Comparison of ENCODE assay signal across 8 cellular contexts in genomic region chr9:136885950-136886578, GRCh38. TPM values are rescaled to one million over a fixed set of nuclear protein-coding genes. Genes with fewer than 3 reads are reported as not detected.
DNase-seq lines count a peak whose midpoint lies in the region; ATAC-seq and TF ChIP-seq lines count a peak whose summit lies in the region.

Gene TRAF2 (plus strand): TSS chr9:136886516. CDS start chr9:136898741, 12,225 bp downstream.

- peak within 1 kb of the TSS; percentile 66 to 92 (median 86) for H3K27ac Mint-ChIP-seq in naive thymus-derived CD8-positive, alpha-beta T cell
- peak within 1 kb of the TSS; percentile 92 for H3K27ac Mint-ChIP-seq in stimulated activated naive B cell treated with anti-CD40 and anti-IgM and Interleukin-4, amounts not matched to agents 10 μg/mL and 1 μg/mL and 100 μg/mL, for 72 hours

- DNase-seq in EH (ENCODE audit: low read depth) (peak; percentile 97), GOT3 (lab: John Stamatoyannopoulos, UW) (peak; percentile 89), LNCaP clone FGC (ENCODE audit: low read depth) (peak; percentile 97), RPMI8226 (peak; percentile 100), fibroblast of mammary gland (ENCODE audit: low read depth) (peak; percentile 99)
- peak; percentile 90 to 96 for DNase-seq in activated T-helper 1 cell treated with anti-CD3 and anti-CD28 coated beads, Interleukin-2, amount 50 U/mL, for 16 hours (ENCODE audit: low read depth in 1 of 2, low spot score in 1 of 2)
- peak; percentile 92 to 98 (median 96) for DNase-seq in naive thymus-derived CD8-positive, alpha-beta T cell
- DNase-seq in stimulated activated naive B cell treated with anti-CD40 and anti-IgM and Interleukin-4, amounts not matched to agents 10 μg/mL and 1 μg/mL and 100 μg/mL, for 72 hours, result peak; percentile 99

- H3K36me3 Mint-ChIP-seq in naive thymus-derived CD8-positive, alpha-beta T cell, result peaks cover 0 to 6% (median 0%) of the 10 kb centered on the region in 3 donors
- peaks cover 10 to 23% of the 10 kb centered on the region in 2 donors for H3K36me3 Mint-ChIP-seq in stimulated activated naive B cell treated with anti-CD40 and anti-IgM and Interleukin-4, amounts not matched to agents 10 μg/mL and 1 μg/mL and 100 μg/mL, for 72 hours

- peaks cover 6 to 53% (median 36%) of the 10 kb centered on the region in 4 donors for H3K4me1 Mint-ChIP-seq in naive thymus-derived CD8-positive, alpha-beta T cell
- H3K4me1 Mint-ChIP-seq in stimulated activated naive B cell treated with anti-CD40 and anti-IgM and Interleukin-4, amounts not matched to agents 10 μg/mL and 1 μg/mL and 100 μg/mL, for 72 hours, result peaks cover 25 to 54% of the 10 kb centered on the region in 2 donors

- POLR2A ChIA-PET in naive thymus-derived CD8-positive, alpha-beta T cell (lab: Charles Lee), result interaction anchor here (0.6 to 2.8 kb wide), 16 partner anchors 10 to 298 kb away, joined by 3 to 14 read pairs (median 5); partner anchors contain the start of genes AJM1, CLIC3, FBXW5 and PAXX

- H3K9me3 Mint-ChIP-seq in naive thymus-derived CD8-positive, alpha-beta T cell, result no peaks in the 10 kb centered on the region
- no peaks in the 10 kb centered on the region for H3K9me3 Mint-ChIP-seq in stimulated activated naive B cell treated with anti-CD40 and anti-IgM and Interleukin-4, amounts not matched to agents 10 μg/mL and 1 μg/mL and 100 μg/mL, for 72 hours

- TF ChIP-seq CTCF in LNCaP clone FGC (IDR thresholded peaks at IDR 0.05; ENCODE audit: control insufficient read depth, extremely low read depth, insufficient read depth) (no peak), fibroblast of mammary gland (conservative IDR thresholded peaks at IDR 0.05; ENCODE audit: control insufficient read depth, insufficient read depth, low read depth, low read length) (no peak)

- no peaks in the 10 kb centered on the region for H3K27me3 Mint-ChIP-seq in naive thymus-derived CD8-positive, alpha-beta T cell
- H3K27me3 Mint-ChIP-seq in stimulated activated naive B cell treated with anti-CD40 and anti-IgM and Interleukin-4, amounts not matched to agents 10 μg/mL and 1 μg/mL and 100 μg/mL, for 72 hours, result no peaks in the 10 kb centered on the region

- peak within 1 kb of the TSS; percentile 75 to 92 (median 86) for H3K4me3 Mint-ChIP-seq in naive thymus-derived CD8-positive, alpha-beta T cell
- peak within 1 kb of the TSS; percentile 91 to 100 for H3K4me3 Mint-ChIP-seq in stimulated activated naive B cell treated with anti-CD40 and anti-IgM and Interleukin-4, amounts not matched to agents 10 μg/mL and 1 μg/mL and 100 μg/mL, for 72 hours

- H3K4me3 ChIP-seq in LNCaP clone FGC (ENCODE audit: low read depth, low read length) (peak within 1 kb of the TSS; percentile 80), fibroblast of mammary gland (ENCODE audit: control insufficient read depth, low read depth, low read length) (peak within 1 kb of the TSS; percentile 63)

- peak; percentile 94 to 96 for ATAC-seq in naive thymus-derived CD8-positive, alpha-beta T cell
- peak; percentile 87 to 89 for ATAC-seq in stimulated activated naive B cell treated with anti-CD40 and anti-IgM and Interleukin-4, amounts not matched to agents 10 μg/mL and 1 μg/mL and 100 μg/mL, for 72 hours (replicated peaks)

RNA-seq across cellular contexts. Expression of gene TRAF2, which starts in this region (rescaled TPM):
- total RNA-seq in naive thymus-derived CD8-positive, alpha-beta T cell, result 10 to 100 TPM; 28.0 to 34.4 TPM
- 10 to 100 TPM in 2 of 3 donors, 1 to 10 TPM in 1; 7.9 to 24.4 (median 12.2) TPM for polyA plus RNA-seq in naive thymus-derived CD8-positive, alpha-beta T cell

Comparison
In these comparisons a context has a peak if more than half of its experiments do, and no peak if none do; other contexts are left out.
1. Peak in every context shown above with its lines: DNase-seq, ATAC-seq and H3K4me3 ChIP-seq.